ENCODE assay signal across 24 cellular contexts in the genomic region with DNA sequence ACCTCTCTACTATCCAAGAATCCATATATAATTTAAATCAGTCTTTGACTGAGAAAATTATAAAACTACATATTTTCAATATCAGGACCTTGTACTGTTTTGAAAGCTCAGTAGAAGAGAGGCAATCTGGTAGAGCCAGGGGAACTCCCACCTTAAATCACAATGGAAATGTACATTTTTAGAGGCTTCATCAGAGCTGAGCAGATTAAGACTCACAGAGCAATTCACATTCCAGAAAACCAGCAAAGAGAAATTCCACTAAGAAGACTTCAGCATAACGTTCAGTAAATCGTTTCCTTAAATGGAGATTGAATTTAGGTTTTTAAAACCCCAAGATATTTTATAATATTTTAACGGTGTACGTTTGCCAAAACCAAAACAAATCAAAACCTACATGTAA.
DNase-seq lines count a peak whose midpoint lies in the region; ATAC-seq and TF ChIP-seq lines count a peak whose summit lies in the region.
"Had no signal": no experiment of that assay in that cellular context is flagged by ENCODE, and none has a peak within 500 bp of the region (broad histone marks: within the 10 kb centered on the region; RNA-seq: fewer than 3 reads in every experiment).

No MANE protein-coding gene starts in this region.

- POLR2A ChIA-PET in AG04449 (lab: Yijun Ruan, JAX), result no interaction called here

- no peak for TF ChIP-seq CTCF in AG04449 (IDR thresholded peaks at IDR 0.05; ENCODE audit: insufficient read depth, low read length, missing control alignments)

- ATAC-seq in GM21619 (IDR thresholded peaks at IDR 0.05; ENCODE audit: unreplicated experiment) (no peak), GM18498 (IDR thresholded peaks at IDR 0.05; ENCODE audit: unreplicated experiment) (no peak)
- ATAC-seq: left ventricle myocardium superior had no signal

- DNase-seq in AG04449 (ENCODE audit: low read depth, low spot score) (peak; percentile 59), HCEC 1CT (peak; percentile 8), astrocyte of the hippocampus (ENCODE audit: low read depth, low spot score) (peak; percentile 80), kidney glomerular epithelial cell (lab: John Stamatoyannopoulos, UW) (peak; percentile 16), COLO668 (lab: John Stamatoyannopoulos, UW; ENCODE audit: unreplicated experiment) (no peak), NCI-H1694 (lab: John Stamatoyannopoulos, UW) (no peak)
- DNase-seq: activated B cell treated with CpG ODN at 0.5 μM for 24 hours; activated CD4-positive, alpha-beta memory T cell treated with anti-CD3 and anti-CD28 coated beads for 36 hours; anterior cingulate cortex; CD4-positive, CD25-positive, alpha-beta regulatory T cell; effector CD4-positive, alpha-beta T cell; erythroblast; glutamatergic neuron; H9; left ventricle myocardium superior; NCI-H1105; NCI-H510A treated with DMSO at 0.1 percent for 48 hours; RPMI8226; stimulated activated CD8-positive, alpha-beta memory T cell treated with anti-CD3 and anti-CD28 coated beads, Interleukin-4, amount 100 ng/mL, for 48 hours; substantia nigra; uterus had no signal

- H3K4me3 ChIP-seq in AG04449 (ENCODE audit: low read depth, low read length), result no peak overlapping the region
- H3K4me3 ChIP-seq: SK-N-MC, uterus had no signal

- CTCF ChIA-PET in AG04449 (lab: Yijun Ruan, JAX), result no interaction called here

Comparison
In these comparisons a context has a peak if more than half of its experiments do, and no peak if none do; other contexts are left out.
1. DNase-seq: peak in AG04449 (single experiment), HCEC 1CT (single experiment), astrocyte of the hippocampus (single experiment) and kidney glomerular epithelial cell (single experiment); none in COLO668 (single experiment) and NCI-H1694 (single experiment).